16 cellular contexts compared by ENCODE assay signal in the genomic region with DNA sequence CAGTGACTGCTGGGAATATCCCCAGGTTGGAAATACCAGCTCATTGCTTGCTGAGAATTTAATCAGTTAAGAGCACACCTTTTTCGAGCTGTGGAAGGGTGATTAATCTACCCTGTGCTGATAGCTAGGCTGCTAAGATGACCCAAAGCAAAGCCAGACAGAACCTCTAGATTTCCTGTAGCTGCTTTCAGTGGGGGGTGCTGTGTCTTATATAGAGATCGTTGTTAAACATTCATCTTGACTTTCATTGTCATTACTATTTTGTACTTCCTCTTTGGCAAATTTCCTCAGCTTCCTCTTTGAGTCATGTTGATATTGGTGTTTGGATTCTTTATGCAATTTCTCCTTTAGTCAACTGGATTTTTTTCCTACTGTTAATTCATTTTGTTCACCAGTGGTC.
A peak's percentile ranks its signal among the peaks of the same experiment; 100 is the strongest.
DNase-seq lines count a peak whose midpoint lies in the region; ATAC-seq and TF ChIP-seq lines count a peak whose summit lies in the region.
"Had no signal": no experiment of that assay in that cellular context is flagged by ENCODE, and none has a peak within 500 bp of the region (broad histone marks: within the 10 kb centered on the region; RNA-seq: fewer than 3 reads in every experiment).

No MANE protein-coding gene starts in this region.

- H3K36me3 ChIP-seq in neutrophil: no peaks in the 10 kb centered on the region

- no peaks in the 10 kb centered on the region for H3K9me3 ChIP-seq in neutrophil

- no peak overlapping the region for H3K4me3 ChIP-seq in choroid plexus epithelial cell (ENCODE audit: low read depth, low read length)
- peak overlapping the region; percentile 5 to 37 for H3K4me3 ChIP-seq in neutrophil (ENCODE audit: low read depth in 1 of 2, low read length in 1 of 2)

- DNase-seq in NOMO-1 (lab: John Stamatoyannopoulos, UW; ENCODE audit: unreplicated experiment in 2 of 2): peak; percentile 78 to 94
- peak; percentile 15 for DNase-seq in choroid plexus epithelial cell (ENCODE audit: low read depth)
- DNase-seq in NCI-H446 treated with DMSO at 0.1 percent for 48 hours (lab: John Stamatoyannopoulos, UW): no peak
- no peak for DNase-seq in amygdala (lab: John Stamatoyannopoulos, UW)
- DNase-seq in NCI-H2107 (lab: John Stamatoyannopoulos, UW): no peak
- DNase-seq: activated naive CD4-positive, alpha-beta T cell treated with anti-CD3 and anti-CD28 coated beads for 36 hours; CD4-positive, alpha-beta T cell; head of caudate nucleus; naive B cell; NCI-H146; NCI-H69 had no signal

- H3K4me1 ChIP-seq in neutrophil (ENCODE audit: control insufficient read depth in 1 of 2, insufficient read depth in 1 of 2, low read depth in 1 of 2, low read length in 1 of 2): peaks cover 44 to 63% of the 10 kb centered on the region in 2 experiments

- peak overlapping the region; percentile 85 for H3K27ac ChIP-seq in neutrophil

- ATAC-seq in GM19438 (IDR thresholded peaks at IDR 0.05; ENCODE audit: low read depth, unreplicated experiment) (peak; percentile 55), HG03342 (IDR thresholded peaks at IDR 0.05; ENCODE audit: unreplicated experiment) (no peak)
- ATAC-seq: stimulated activated effector memory CD8-positive, alpha-beta T cell treated with anti-CD3 and anti-CD28 coated beads, Interleukin-12 subunit alpha, Interleukin-12 subunit beta, amount 100 ng/mL, for 72 hours; WTC11 had no signal

- TF ChIP-seq CTCF in choroid plexus epithelial cell (conservative IDR thresholded peaks at IDR 0.05; ENCODE audit: low read depth, low read length) (no peak), neutrophil (IDR thresholded peaks at IDR 0.05) (no peak)

- no peaks in the 10 kb centered on the region for H3K27me3 ChIP-seq in neutrophil

Comparison
In these comparisons a context has a peak if more than half of its experiments do, and no peak if none do; other contexts are left out.
1. DNase-seq: peak in NOMO-1 (2 of 2) and choroid plexus epithelial cell (single experiment); none in NCI-H446 treated with DMSO at 0.1 percent for 48 hours (single experiment), amygdala (0 of 56) and NCI-H2107 (single experiment).